11 cellular contexts compared by ENCODE assay signal in genomic region chr7:42494199-42494710, GRCh38.
DNase-seq lines count a peak whose midpoint lies in the region; ATAC-seq and TF ChIP-seq lines count a peak whose summit lies in the region.
"Had no signal": no experiment of that assay in that cellular context is flagged by ENCODE, and none has a peak within 500 bp of the region (broad histone marks: within the 10 kb centered on the region; RNA-seq: fewer than 3 reads in every experiment).

No MANE protein-coding gene starts in this region.

- H3K79me2 ChIP-seq in fibroblast of lung (ENCODE audit: control insufficient read depth, insufficient read depth, low read length) (no peaks in the 10 kb centered on the region), osteoblast (ENCODE audit: insufficient read depth, low read length) (no peaks in the 10 kb centered on the region)

- H2AFZ ChIP-seq in fibroblast of lung (ENCODE audit: low read length) (no peak overlapping the region), osteoblast (ENCODE audit: low read length) (no peak overlapping the region)

- H3K4me1 ChIP-seq in RWPE2 (ENCODE audit: insufficient read depth, poor library complexity, severe bottlenecking) (peaks cover 26% of the 10 kb centered on the region), fibroblast of lung (ENCODE audit: control insufficient read depth, extremely low read depth, insufficient read depth, low read length) (peaks cover 15% of the 10 kb centered on the region), osteoblast (ENCODE audit: insufficient read depth, low read length) (peaks cover 26% of the 10 kb centered on the region)

- no peaks in the 10 kb centered on the region for H3K36me3 ChIP-seq in RWPE2 (ENCODE audit: low read depth)
- H3K36me3 ChIP-seq in fibroblast of lung (ENCODE audit: control insufficient read depth, insufficient read depth, low read length): no peaks in the 10 kb centered on the region
- H3K36me3 ChIP-seq in osteoblast (ENCODE audit: insufficient read depth, low read length): no peaks in the 10 kb centered on the region

- H3K27ac ChIP-seq in RWPE2 (ENCODE audit: poor library complexity, severe bottlenecking) (peak overlapping the region; percentile 47), fibroblast of lung (ENCODE audit: insufficient read depth, low read length) (peak overlapping the region; percentile 53), osteoblast (ENCODE audit: low read depth, low read length) (peak overlapping the region; percentile 61)

- no peak for ATAC-seq in RWPE2 (ENCODE audit: low read depth)
- ATAC-seq in HG02571 (IDR thresholded peaks at IDR 0.05; ENCODE audit: unreplicated experiment): no peak
- no peak for ATAC-seq in GM19328 (IDR thresholded peaks at IDR 0.05; ENCODE audit: unreplicated experiment)

- H3K27me3 ChIP-seq in RWPE2 (ENCODE audit: insufficient read depth, poor library complexity, severe bottlenecking): no peaks in the 10 kb centered on the region
- no peaks in the 10 kb centered on the region for H3K27me3 ChIP-seq in fibroblast of lung (ENCODE audit: control insufficient read depth, insufficient read depth, low read length)
- H3K27me3 ChIP-seq in osteoblast (ENCODE audit: insufficient read depth, low read length): peaks cover 18% of the 10 kb centered on the region

- H3K4me2 ChIP-seq in fibroblast of lung (ENCODE audit: extremely low read depth, insufficient read depth, low read length) (peak overlapping the region; percentile 87), osteoblast (ENCODE audit: insufficient read depth, low read length) (peak overlapping the region; percentile 96)

- H4K20me1 ChIP-seq in fibroblast of lung (ENCODE audit: control insufficient read depth, extremely low read depth, insufficient read depth, low read length) (no peaks in the 10 kb centered on the region), osteoblast (ENCODE audit: insufficient read depth, low read length) (no peaks in the 10 kb centered on the region)

- H3K9ac ChIP-seq in fibroblast of lung (ENCODE audit: insufficient read depth, low read length): no peak overlapping the region

- DNase-seq in AG10803 (ENCODE audit: low read depth) (no peak), RWPE2 (ENCODE audit: low spot score) (no peak), fibroblast of lung (ENCODE audit: low read depth in 2 of 2) (peak; percentile 2 to 28), osteoblast (ENCODE audit: insufficient read length, low spot score, missing footprints) (peak; percentile 29), C1 segment of cervical spinal cord (lab: John Stamatoyannopoulos, UW) (no peak), NCI-H1436 (lab: John Stamatoyannopoulos, UW) (no peak)
- DNase-seq: activated T-cell treated with anti-CD3 and anti-CD28 coated beads, Interleukin-2, amount 50 U/mL, for 24 hours; GF-D8; stimulated activated CD4-positive, alpha-beta T cell treated with anti-CD3 and anti-CD28 coated beads, Interleukin-4, amount 100 ng/mL, for 1 hour had no signal

- peak overlapping the region; percentile 64 for H3K4me3 ChIP-seq in AG10803 (ENCODE audit: low read length)
- H3K4me3 ChIP-seq in RWPE2 (ENCODE audit: severe bottlenecking): no peak overlapping the region
- H3K4me3 ChIP-seq in fibroblast of lung (replicated peaks in 1 of 4; ENCODE audit: control extremely low read depth in 1 of 4, insufficient read depth in 1 of 4, low read depth in 3 of 4, low read length in 4 of 4): peak overlapping the region in 2 of 4 experiments; percentile 35 to 55
- peak overlapping the region; percentile 69 for H3K4me3 ChIP-seq in osteoblast (ENCODE audit: insufficient read depth, low read length)

- H3K9me3 ChIP-seq in RWPE2 (ENCODE audit: severe bottlenecking) (no peaks in the 10 kb centered on the region), fibroblast of lung (ENCODE audit: control insufficient read depth, insufficient read depth, low read depth, low read length) (no peaks in the 10 kb centered on the region), osteoblast (ENCODE audit: low read depth, low read length) (no peaks in the 10 kb centered on the region)

- TF ChIP-seq CTCF in AG10803 (conservative IDR thresholded peaks at IDR 0.05; ENCODE audit: low read length) (no peak), RWPE2 (IDR thresholded peaks at IDR 0.05; ENCODE audit: poor library complexity, severe bottlenecking) (no peak), fibroblast of lung (conservative IDR thresholded peaks at IDR 0.05 in 1 of 2, IDR thresholded peaks at IDR 0.05 in 1 of 2; ENCODE audit: low read depth in 1 of 2, low read length in 2 of 2) (no peak), osteoblast (IDR thresholded peaks at IDR 0.05; ENCODE audit: extremely low read depth, low read depth, low read length) (no peak)

Comparison
In these comparisons a context has a peak if more than half of its experiments do, and no peak if none do; other contexts are left out.
1. DNase-seq: peak in fibroblast of lung (2 of 2) and osteoblast (single experiment); none in AG10803 (single experiment), RWPE2 (single experiment), C1 segment of cervical spinal cord (0 of 14) and NCI-H1436 (single experiment).
2. Peak in every context shown above with its lines, with median percentiles within 50 percentile points of each other: H3K27ac ChIP-seq.